8 cellular contexts compared by ENCODE assay signal in the genomic region with DNA sequence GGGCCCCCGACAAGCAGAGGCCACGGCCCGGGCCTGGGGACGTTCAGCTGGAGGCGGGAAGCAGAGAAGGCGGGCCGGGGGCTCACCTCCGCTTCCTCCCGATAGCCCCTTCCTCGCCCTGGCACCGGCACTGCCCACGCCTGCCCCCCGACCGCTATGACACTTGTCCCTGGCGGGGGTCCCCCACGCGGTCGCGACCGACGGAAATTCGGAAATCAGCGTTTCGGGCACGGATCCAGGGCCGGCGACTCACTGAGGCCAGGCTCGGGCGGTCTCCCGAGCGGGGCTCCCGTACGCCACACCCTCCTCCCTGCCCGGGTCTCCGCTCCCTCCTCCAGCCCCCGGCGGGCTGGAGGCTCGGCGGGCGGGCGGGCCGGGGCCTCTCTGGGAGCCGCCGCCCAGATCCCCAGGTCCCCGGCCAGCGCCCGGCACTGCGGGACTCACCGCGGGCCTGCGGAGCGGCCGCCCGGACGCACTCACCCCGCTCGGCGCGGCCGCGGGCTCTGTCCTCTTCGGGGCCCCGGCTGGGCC. TPM values are rescaled to one million over a fixed set of nuclear protein-coding genes. Genes with fewer than 3 reads are reported as not detected.
DNase-seq lines count a peak whose midpoint lies in the region; ATAC-seq and TF ChIP-seq lines count a peak whose summit lies in the region.

No MANE protein-coding gene starts in this region.

- no peaks in the 10 kb centered on the region for H3K9me3 Mint-ChIP-seq in osteocyte (ENCODE audit: unreplicated experiment)

- H3K4me1 Mint-ChIP-seq in osteocyte (ENCODE audit: unreplicated experiment), result peaks cover 19% of the 10 kb centered on the region

- H3K9me3 ChIP-seq in HUES6 (ENCODE audit: control insufficient read depth, insufficient read depth, low read depth, low read length), result no peaks in the 10 kb centered on the region

- no peaks in the 10 kb centered on the region for H3K36me3 Mint-ChIP-seq in osteocyte (ENCODE audit: unreplicated experiment)

- no peak for TF ChIP-seq CTCF in foreskin keratinocyte (conservative IDR thresholded peaks at IDR 0.05)
- TF ChIP-seq CTCF in osteocyte (IDR thresholded peaks at IDR 0.05), result no peak

- peak; percentile 14 for ATAC-seq in foreskin keratinocyte

- H3K4me1 ChIP-seq in HUES6 (ENCODE audit: control insufficient read depth, insufficient read depth, low read length) (peaks cover 43% of the 10 kb centered on the region), foreskin keratinocyte (no peaks in the 10 kb centered on the region)

- DNase-seq in DMS 273 (lab: John Stamatoyannopoulos, UW; ENCODE audit: unreplicated experiment) (peak; percentile 58), DMS 273 treated with DMSO at 0.1 percent for 48 hours (lab: John Stamatoyannopoulos, UW) (no peak), foreskin keratinocyte (no peak), osteocyte (ENCODE audit: extremely low spot score, unreplicated experiment) (no peak), H4 (ENCODE audit: low spot score) (no peak), NCI-H1048 (lab: John Stamatoyannopoulos, UW) (no peak)
- DNase-seq in activated T-cell treated with anti-CD3 and anti-CD28 coated beads, Interleukin-2, amount 50 U/mL, for 48 hours, result peak; percentile 48 to 62

- H3K27me3 ChIP-seq in HUES6 (ENCODE audit: control insufficient read depth, insufficient read depth, low read length), result peaks cover 19% of the 10 kb centered on the region
- H3K27me3 ChIP-seq in foreskin keratinocyte, result no peaks in the 10 kb centered on the region

- H3K4me3 Mint-ChIP-seq in osteocyte (ENCODE audit: unreplicated experiment), result peak overlapping the region; percentile 75

- H3K27me3 Mint-ChIP-seq in osteocyte (ENCODE audit: unreplicated experiment), result no peaks in the 10 kb centered on the region

- peak overlapping the region; percentile 77 for H3K9ac ChIP-seq in HUES6 (ENCODE audit: low read length)

- H3K27ac Mint-ChIP-seq in osteocyte (ENCODE audit: unreplicated experiment), result no peak overlapping the region

- no peak overlapping the region for H3K27ac ChIP-seq in HUES6 (ENCODE audit: low read depth, low read length)
- H3K27ac ChIP-seq in foreskin keratinocyte, result no peak overlapping the region

- H3K36me3 ChIP-seq in HUES6 (ENCODE audit: control insufficient read depth, insufficient read depth, low read length), result no peaks in the 10 kb centered on the region; the same call in 1 of the 2 replicates

- peak overlapping the region; percentile 80 for H3K4me3 ChIP-seq in HUES6 (ENCODE audit: low read depth, low read length)

RNA-seq across cellular contexts. Expression of gene PITPNM2, which starts 0.6 kb away (rescaled TPM):
- total RNA-seq in foreskin keratinocyte (3.1 and 3.8 TPM in 2 replicates), osteocyte (10.1 and 11.0 TPM in 2 replicates)
- 1.8 and 2.2 TPM in 2 replicates for polyA plus RNA-seq in foreskin keratinocyte
- 2.0 and 3.3 TPM in 2 replicates for total RNA-seq in H4 (2014; rRNA removed; shearing (Covaris generic))

Comparison
In these comparisons a context has a peak if more than half of its experiments do, and no peak if none do; other contexts are left out.
1. DNase-seq: peak in DMS 273 (single experiment) and activated T-cell treated with anti-CD3 and anti-CD28 coated beads, Interleukin-2, amount 50 U/mL, for 48 hours (2 of 2); none in DMS 273 treated with DMSO at 0.1 percent for 48 hours (single experiment), foreskin keratinocyte (0 of 2), osteocyte (single experiment), H4 (single experiment) and NCI-H1048 (single experiment).